ENCODE assay signal across 16 cellular contexts in the genomic region with DNA sequence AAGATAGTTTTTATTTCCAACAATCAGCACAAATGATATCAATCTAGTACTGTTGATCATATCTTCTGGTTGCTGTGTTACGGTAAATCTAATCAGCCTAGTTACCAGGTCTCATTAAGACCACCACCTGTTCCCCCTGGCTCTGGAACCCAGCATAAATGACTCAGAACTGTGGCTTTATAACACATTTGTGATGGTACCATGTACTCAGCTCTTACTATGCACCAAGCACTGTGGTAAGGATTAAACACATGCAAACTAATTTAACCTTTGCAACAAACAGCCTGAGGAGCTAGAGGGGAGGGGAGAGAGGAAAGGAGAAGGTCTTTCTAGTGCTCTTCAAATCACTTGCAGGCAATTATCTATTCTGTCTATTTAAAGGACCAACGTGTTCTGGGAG.
DNase-seq lines count a peak whose midpoint lies in the region; ATAC-seq and TF ChIP-seq lines count a peak whose summit lies in the region.
"Had no signal": no experiment of that assay in that cellular context is flagged by ENCODE, and none has a peak within 500 bp of the region (broad histone marks: within the 10 kb centered on the region; RNA-seq: fewer than 3 reads in every experiment).

No MANE protein-coding gene starts in this region.

- DNase-seq in natural killer cell (no peak), NCI-H1417 (lab: John Stamatoyannopoulos, UW) (peak; percentile 20 to 67 (median 63)), SJCRH30 (peak; percentile 25 to 45), NCI-H2107 treated with DMSO at 0.1 percent for 48 hours (lab: John Stamatoyannopoulos, UW; ENCODE audit: unreplicated experiment) (no peak)
- no peak for DNase-seq in natural killer cell treated with Interleukin-12 subunit alpha and Interleukin-12 subunit beta and Interleukin-15 and Interleukin-18, amount 100 ng/mL, for 72 hours (ENCODE audit: low spot score)
- DNase-seq in activated naive CD4-positive, alpha-beta T cell treated with Interleukin-2 at 50 U/mL for 16 hours, result no peak
- DNase-seq: H9, Karpas-422, NCI-H2107, NCI-H446 treated with DMSO at 0.1 percent for 48 hours, NCI-H774, PC-9, SW 1271 had no signal

- H3K9me3 Mint-ChIP-seq in natural killer cell, result no peaks in the 10 kb centered on the region
- no peaks in the 10 kb centered on the region for H3K9me3 Mint-ChIP-seq in natural killer cell treated with Interleukin-12 subunit alpha and Interleukin-12 subunit beta and Interleukin-15 and Interleukin-18, amount 100 ng/mL, for 72 hours

- peak in 1 of 3 donors; percentile 24 for ATAC-seq in natural killer cell
- no peak for ATAC-seq in natural killer cell treated with Interleukin-12 subunit alpha and Interleukin-12 subunit beta and Interleukin-15 and Interleukin-18, amount 100 ng/mL, for 72 hours
- ATAC-seq in HG02840 (IDR thresholded peaks at IDR 0.05; ENCODE audit: low FRiP score, unreplicated experiment), result no peak

- TF ChIP-seq CTCF in natural killer cell (IDR thresholded peaks at IDR 0.05), result no peak

- H3K4me1 Mint-ChIP-seq in natural killer cell, result peaks cover 36 to 40% of the 10 kb centered on the region in 2 donors
- peaks cover 20 to 23% of the 10 kb centered on the region in 2 donors for H3K4me1 Mint-ChIP-seq in natural killer cell treated with Interleukin-12 subunit alpha and Interleukin-12 subunit beta and Interleukin-15 and Interleukin-18, amount 100 ng/mL, for 72 hours (ENCODE audit: low read depth in 2 of 2)
- H3K4me1 Mint-ChIP-seq: H9 had no signal

- no peaks in the 10 kb centered on the region for H3K36me3 Mint-ChIP-seq in natural killer cell
- no peaks in the 10 kb centered on the region for H3K36me3 Mint-ChIP-seq in natural killer cell treated with Interleukin-12 subunit alpha and Interleukin-12 subunit beta and Interleukin-15 and Interleukin-18, amount 100 ng/mL, for 72 hours
- H3K36me3 Mint-ChIP-seq: IgD-negative memory B cell had no signal

- no peaks in the 10 kb centered on the region for H3K27me3 ChIP-seq in SJCRH30

- H3K27ac ChIP-seq in SJCRH30, result peak overlapping the region; percentile 72
- H3K27ac ChIP-seq: C4-2B, PC-9 had no signal

- H3K4me1 ChIP-seq in SJCRH30, result peaks cover 42% of the 10 kb centered on the region

- H3K9me3 ChIP-seq in SJCRH30 (replicated peaks), result peaks cover 3% of the 10 kb centered on the region; the same call in 1 of the 2 replicates

- no peak overlapping the region for H3K4me3 ChIP-seq in SJCRH30
- H3K4me3 ChIP-seq: PC-9 had no signal

- H3K27me3 Mint-ChIP-seq in natural killer cell (ENCODE audit: low read depth in 2 of 2), result no peaks in the 10 kb centered on the region
- H3K27me3 Mint-ChIP-seq in natural killer cell treated with Interleukin-12 subunit alpha and Interleukin-12 subunit beta and Interleukin-15 and Interleukin-18, amount 100 ng/mL, for 72 hours, result peaks cover 0 to 7% of the 10 kb centered on the region in 2 donors

- no peak overlapping the region for H3K4me3 Mint-ChIP-seq in natural killer cell
- H3K4me3 Mint-ChIP-seq in natural killer cell treated with Interleukin-12 subunit alpha and Interleukin-12 subunit beta and Interleukin-15 and Interleukin-18, amount 100 ng/mL, for 72 hours, result no peak overlapping the region
- H3K4me3 Mint-ChIP-seq: H9, IgD-negative memory B cell had no signal

- H3K27ac Mint-ChIP-seq in natural killer cell, result peak overlapping the region; percentile 56 to 83
- no peak overlapping the region for H3K27ac Mint-ChIP-seq in natural killer cell treated with Interleukin-12 subunit alpha and Interleukin-12 subunit beta and Interleukin-15 and Interleukin-18, amount 100 ng/mL, for 72 hours
- H3K27ac Mint-ChIP-seq: H9, IgD-negative memory B cell had no signal

- intact Hi-C loops in natural killer cell (cut with micrococcal nuclease), result loop anchor here (1.0 kb wide), 1 partner anchor 30 kb away; no protein-coding TSS in a partner anchor

- no peaks in the 10 kb centered on the region for H3K36me3 ChIP-seq in SJCRH30

Comparison
In these comparisons a context has a peak if more than half of its experiments do, and no peak if none do; other contexts are left out.
1. H3K27ac Mint-ChIP-seq: peak in natural killer cell (2 of 2); none in natural killer cell treated with Interleukin-12 subunit alpha and Interleukin-12 subunit beta and Interleukin-15 and Interleukin-18, amount 100 ng/mL, for 72 hours (0 of 2).
2. DNase-seq: peak in NCI-H1417 (3 of 3) and SJCRH30 (2 of 2); none in natural killer cell (single experiment), natural killer cell treated with Interleukin-12 subunit alpha and Interleukin-12 subunit beta and Interleukin-15 and Interleukin-18, amount 100 ng/mL, for 72 hours (single experiment), NCI-H2107 treated with DMSO at 0.1 percent for 48 hours (single experiment) and activated naive CD4-positive, alpha-beta T cell treated with Interleukin-2 at 50 U/mL for 16 hours (single experiment).